1 cellular context compared by ENCODE assay signal in the genomic region with DNA sequence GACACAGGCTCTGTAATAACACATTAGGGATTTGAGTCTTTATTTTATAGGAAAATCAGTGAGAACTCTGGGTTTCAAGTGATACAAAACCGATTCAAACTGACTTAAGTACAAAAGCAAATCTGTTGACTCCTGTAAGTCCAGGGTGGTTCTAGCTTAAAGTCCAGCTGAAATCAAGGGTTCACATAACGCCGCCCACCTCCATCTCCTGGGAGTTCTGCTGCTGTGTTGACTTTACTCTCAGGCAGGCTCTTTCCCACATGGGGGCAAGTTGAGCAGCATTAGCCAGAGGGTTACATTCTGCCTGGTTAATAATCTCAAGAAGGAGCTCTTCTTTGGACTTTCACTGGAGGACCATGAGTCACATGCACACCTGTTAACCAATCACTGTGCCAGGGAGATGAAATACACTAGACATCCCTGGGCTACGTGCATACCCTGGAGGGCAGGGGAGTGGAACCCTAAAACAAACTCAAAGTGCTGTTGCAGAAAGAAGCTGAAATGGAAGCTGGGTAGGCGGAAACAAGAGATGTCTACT.
TF ChIP-seq lines count a peak whose summit lies in the region.

No MANE protein-coding gene starts in this region.

TF ChIP-seq in HepG2, 621 proteins besides CTCF, POLR2A, EP300 and RAD21 (continued from another document and continues in another):
- TF ChIP-seq, protein P1, sequence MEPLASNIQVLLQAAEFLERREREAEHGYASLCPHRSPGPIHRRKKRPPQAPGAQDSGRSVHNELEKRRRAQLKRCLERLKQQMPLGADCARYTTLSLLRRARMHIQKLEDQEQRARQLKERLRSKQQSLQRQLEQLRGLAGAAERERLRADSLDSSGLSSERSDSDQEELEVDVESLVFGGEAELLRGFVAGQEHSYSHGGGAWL (CRISPR knock-in tag; IDR thresholded peaks at IDR 0.05): no peak
- TF ChIP-seq LCORL (IDR thresholded peaks at IDR 0.05): no peak
- TF ChIP-seq LCORL (CRISPR knock-in tag; IDR thresholded peaks at IDR 0.05): no peak
- TF ChIP-seq ZNF547 (CRISPR knock-in tag; IDR thresholded peaks at IDR 0.05): no peak
- TF ChIP-seq ZNF296 (CRISPR knock-in tag; conservative IDR thresholded peaks at IDR 0.05): no peak
- no peak for TF ChIP-seq CENPX (CRISPR knock-in tag; IDR thresholded peaks at IDR 0.05)
- TF ChIP-seq, protein P2, sequence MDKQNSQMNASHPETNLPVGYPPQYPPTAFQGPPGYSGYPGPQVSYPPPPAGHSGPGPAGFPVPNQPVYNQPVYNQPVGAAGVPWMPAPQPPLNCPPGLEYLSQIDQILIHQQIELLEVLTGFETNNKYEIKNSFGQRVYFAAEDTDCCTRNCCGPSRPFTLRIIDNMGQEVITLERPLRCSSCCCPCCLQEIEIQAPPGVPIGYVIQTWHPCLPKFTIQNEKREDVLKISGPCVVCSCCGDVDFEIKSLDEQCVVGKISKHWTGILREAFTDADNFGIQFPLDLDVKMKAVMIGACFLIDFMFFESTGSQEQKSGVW (CRISPR knock-in tag; IDR thresholded peaks at IDR 0.05; ENCODE audit: borderline replicate concordance): no peak
- TF ChIP-seq, protein P3, sequence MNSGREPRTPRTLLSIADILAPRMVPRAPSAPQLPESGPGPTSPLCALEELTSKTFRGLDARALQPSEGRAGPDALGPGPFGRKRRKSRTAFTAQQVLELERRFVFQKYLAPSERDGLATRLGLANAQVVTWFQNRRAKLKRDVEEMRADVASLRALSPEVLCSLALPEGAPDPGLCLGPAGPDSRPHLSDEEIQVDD (CRISPR knock-in tag; IDR thresholded peaks at IDR 0.05; ENCODE audit: borderline replicate concordance): no peak
- TF ChIP-seq MIER3 (CRISPR knock-in tag; IDR thresholded peaks at IDR 0.05; ENCODE audit: borderline replicate concordance): no peak
- TF ChIP-seq ZNF557 (CRISPR knock-in tag; IDR thresholded peaks at IDR 0.05): no peak
- TF ChIP-seq MAFK (conservative IDR thresholded peaks at IDR 0.05 in 1 of 2, IDR thresholded peaks at IDR 0.05 in 1 of 2; ENCODE audit: low read length in 2 of 2): no peak
- TF ChIP-seq, protein P4, sequence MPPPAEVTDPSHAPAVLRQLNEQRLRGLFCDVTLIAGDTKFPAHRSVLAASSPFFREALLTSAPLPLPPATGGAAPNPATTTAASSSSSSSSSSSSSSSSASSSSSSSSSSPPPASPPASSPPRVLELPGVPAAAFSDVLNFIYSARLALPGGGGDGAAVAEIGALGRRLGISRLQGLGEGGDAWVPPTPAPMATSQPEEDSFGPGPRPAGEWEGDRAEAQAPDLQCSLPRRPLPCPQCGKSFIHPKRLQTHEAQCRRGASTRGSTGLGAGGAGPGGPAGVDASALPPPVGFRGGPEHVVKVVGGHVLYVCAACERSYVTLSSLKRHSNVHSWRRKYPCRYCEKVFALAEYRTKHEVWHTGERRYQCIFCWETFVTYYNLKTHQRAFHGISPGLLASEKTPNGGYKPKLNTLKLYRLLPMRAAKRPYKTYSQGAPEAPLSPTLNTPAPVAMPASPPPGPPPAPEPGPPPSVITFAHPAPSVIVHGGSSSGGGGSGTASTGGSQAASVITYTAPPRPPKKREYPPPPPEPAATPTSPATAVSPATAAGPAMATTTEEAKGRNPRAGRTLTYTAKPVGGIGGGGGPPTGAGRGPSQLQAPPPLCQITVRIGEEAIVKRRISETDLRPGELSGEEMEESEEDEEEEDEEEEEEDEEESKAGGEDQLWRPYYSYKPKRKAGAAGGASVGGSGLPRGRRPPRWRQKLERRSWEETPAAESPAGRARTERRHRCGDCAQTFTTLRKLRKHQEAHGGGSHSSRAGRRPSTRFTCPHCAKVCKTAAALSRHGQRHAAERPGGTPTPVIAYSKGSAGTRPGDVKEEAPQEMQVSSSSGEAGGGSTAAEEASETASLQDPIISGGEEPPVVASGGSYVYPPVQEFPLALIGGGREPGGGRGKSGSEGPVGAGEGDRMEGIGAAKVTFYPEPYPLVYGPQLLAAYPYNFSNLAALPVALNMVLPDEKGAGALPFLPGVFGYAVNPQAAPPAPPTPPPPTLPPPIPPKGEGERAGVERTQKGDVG (CRISPR knock-in tag; IDR thresholded peaks at IDR 0.05; ENCODE audit: borderline replicate concordance): no peak
- TF ChIP-seq TSC22D2 (CRISPR knock-in tag; IDR thresholded peaks at IDR 0.05; ENCODE audit: borderline replicate concordance): 0 out of 2 replicates have a peak, but pooled peaks have one; percentile 24
- TF ChIP-seq, protein P5, sequence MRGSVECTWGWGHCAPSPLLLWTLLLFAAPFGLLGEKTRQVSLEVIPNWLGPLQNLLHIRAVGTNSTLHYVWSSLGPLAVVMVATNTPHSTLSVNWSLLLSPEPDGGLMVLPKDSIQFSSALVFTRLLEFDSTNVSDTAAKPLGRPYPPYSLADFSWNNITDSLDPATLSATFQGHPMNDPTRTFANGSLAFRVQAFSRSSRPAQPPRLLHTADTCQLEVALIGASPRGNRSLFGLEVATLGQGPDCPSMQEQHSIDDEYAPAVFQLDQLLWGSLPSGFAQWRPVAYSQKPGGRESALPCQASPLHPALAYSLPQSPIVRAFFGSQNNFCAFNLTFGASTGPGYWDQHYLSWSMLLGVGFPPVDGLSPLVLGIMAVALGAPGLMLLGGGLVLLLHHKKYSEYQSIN (CRISPR knock-in tag; IDR thresholded peaks at IDR 0.05; ENCODE audit: borderline replicate concordance): no peak
- TF ChIP-seq, protein P6, sequence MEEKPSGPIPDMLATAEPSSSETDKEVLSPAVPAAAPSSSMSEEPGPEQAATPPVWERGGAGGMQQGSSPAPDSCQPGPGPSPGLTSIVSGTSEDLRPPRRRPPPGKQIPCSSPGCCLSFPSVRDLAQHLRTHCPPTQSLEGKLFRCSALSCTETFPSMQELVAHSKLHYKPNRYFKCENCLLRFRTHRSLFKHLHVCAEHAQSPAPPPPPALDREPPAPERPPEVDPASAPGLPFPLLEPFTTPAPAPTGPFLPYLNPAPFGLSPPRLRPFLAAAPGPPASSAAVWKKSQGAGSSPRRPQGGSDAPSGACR (CRISPR knock-in tag; IDR thresholded peaks at IDR 0.05): no peak
- no peak for TF ChIP-seq HHEX (CRISPR knock-in tag; IDR thresholded peaks at IDR 0.05)
- TF ChIP-seq SALL1 (CRISPR knock-in tag; IDR thresholded peaks at IDR 0.05): peak; percentile 82
- no peak for TF ChIP-seq XBP1 (CRISPR knock-in tag; IDR thresholded peaks at IDR 0.05)
- 0 out of 2 replicates have a peak, but pooled peaks have one; percentile 43 for TF ChIP-seq ZNF607 (CRISPR knock-in tag; IDR thresholded peaks at IDR 0.05; ENCODE audit: borderline replicate concordance)
- TF ChIP-seq, protein P7, sequence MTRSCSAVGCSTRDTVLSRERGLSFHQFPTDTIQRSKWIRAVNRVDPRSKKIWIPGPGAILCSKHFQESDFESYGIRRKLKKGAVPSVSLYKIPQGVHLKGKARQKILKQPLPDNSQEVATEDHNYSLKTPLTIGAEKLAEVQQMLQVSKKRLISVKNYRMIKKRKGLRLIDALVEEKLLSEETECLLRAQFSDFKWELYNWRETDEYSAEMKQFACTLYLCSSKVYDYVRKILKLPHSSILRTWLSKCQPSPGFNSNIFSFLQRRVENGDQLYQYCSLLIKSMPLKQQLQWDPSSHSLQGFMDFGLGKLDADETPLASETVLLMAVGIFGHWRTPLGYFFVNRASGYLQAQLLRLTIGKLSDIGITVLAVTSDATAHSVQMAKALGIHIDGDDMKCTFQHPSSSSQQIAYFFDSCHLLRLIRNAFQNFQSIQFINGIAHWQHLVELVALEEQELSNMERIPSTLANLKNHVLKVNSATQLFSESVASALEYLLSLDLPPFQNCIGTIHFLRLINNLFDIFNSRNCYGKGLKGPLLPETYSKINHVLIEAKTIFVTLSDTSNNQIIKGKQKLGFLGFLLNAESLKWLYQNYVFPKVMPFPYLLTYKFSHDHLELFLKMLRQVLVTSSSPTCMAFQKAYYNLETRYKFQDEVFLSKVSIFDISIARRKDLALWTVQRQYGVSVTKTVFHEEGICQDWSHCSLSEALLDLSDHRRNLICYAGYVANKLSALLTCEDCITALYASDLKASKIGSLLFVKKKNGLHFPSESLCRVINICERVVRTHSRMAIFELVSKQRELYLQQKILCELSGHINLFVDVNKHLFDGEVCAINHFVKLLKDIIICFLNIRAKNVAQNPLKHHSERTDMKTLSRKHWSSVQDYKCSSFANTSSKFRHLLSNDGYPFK (CRISPR knock-in tag; IDR thresholded peaks at IDR 0.05; ENCODE audit: borderline replicate concordance): no peak
- TF ChIP-seq, protein P8, sequence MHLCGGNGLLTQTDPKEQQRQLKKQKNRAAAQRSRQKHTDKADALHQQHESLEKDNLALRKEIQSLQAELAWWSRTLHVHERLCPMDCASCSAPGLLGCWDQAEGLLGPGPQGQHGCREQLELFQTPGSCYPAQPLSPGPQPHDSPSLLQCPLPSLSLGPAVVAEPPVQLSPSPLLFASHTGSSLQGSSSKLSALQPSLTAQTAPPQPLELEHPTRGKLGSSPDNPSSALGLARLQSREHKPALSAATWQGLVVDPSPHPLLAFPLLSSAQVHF (CRISPR knock-in tag; IDR thresholded peaks at IDR 0.05): no peak
- TF ChIP-seq HOXA9 (CRISPR knock-in tag; IDR thresholded peaks at IDR 0.05; ENCODE audit: borderline replicate concordance): no peak
- no peak for TF ChIP-seq HNRNPK (IDR thresholded peaks at IDR 0.05; ENCODE audit: low read depth, low read length, poor library complexity, severe bottlenecking)
- TF ChIP-seq, protein P9, sequence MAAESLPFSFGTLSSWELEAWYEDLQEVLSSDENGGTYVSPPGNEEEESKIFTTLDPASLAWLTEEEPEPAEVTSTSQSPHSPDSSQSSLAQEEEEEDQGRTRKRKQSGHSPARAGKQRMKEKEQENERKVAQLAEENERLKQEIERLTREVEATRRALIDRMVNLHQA (CRISPR knock-in tag; IDR thresholded peaks at IDR 0.05): no peak
- peak; percentile 43; the same call in 1 of the 2 replicates for TF ChIP-seq ZNF264 (CRISPR knock-in tag; IDR thresholded peaks at IDR 0.05)
- no peak for TF ChIP-seq ZNF75D (CRISPR knock-in tag; IDR thresholded peaks at IDR 0.05; ENCODE audit: borderline replicate concordance)
- TF ChIP-seq ZNF589 (CRISPR knock-in tag; conservative IDR thresholded peaks at IDR 0.05): no peak
- TF ChIP-seq, protein P10, sequence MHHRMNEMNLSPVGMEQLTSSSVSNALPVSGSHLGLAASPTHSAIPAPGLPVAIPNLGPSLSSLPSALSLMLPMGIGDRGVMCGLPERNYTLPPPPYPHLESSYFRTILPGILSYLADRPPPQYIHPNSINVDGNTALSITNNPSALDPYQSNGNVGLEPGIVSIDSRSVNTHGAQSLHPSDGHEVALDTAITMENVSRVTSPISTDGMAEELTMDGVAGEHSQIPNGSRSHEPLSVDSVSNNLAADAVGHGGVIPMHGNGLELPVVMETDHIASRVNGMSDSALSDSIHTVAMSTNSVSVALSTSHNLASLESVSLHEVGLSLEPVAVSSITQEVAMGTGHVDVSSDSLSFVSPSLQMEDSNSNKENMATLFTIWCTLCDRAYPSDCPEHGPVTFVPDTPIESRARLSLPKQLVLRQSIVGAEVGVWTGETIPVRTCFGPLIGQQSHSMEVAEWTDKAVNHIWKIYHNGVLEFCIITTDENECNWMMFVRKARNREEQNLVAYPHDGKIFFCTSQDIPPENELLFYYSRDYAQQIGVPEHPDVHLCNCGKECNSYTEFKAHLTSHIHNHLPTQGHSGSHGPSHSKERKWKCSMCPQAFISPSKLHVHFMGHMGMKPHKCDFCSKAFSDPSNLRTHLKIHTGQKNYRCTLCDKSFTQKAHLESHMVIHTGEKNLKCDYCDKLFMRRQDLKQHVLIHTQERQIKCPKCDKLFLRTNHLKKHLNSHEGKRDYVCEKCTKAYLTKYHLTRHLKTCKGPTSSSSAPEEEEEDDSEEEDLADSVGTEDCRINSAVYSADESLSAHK (CRISPR knock-in tag; IDR thresholded peaks at IDR 0.05; ENCODE audit: borderline replicate concordance): no peak
- peak; percentile 70; the same call in 1 of the 2 replicates for TF ChIP-seq HMG20A (CRISPR knock-in tag; IDR thresholded peaks at IDR 0.05; ENCODE audit: borderline replicate concordance)
- TF ChIP-seq ZFP36L1 (CRISPR knock-in tag; IDR thresholded peaks at IDR 0.05): 0 out of 2 replicates have a peak, but pooled peaks have one; percentile 33
- no peak for TF ChIP-seq MIER2 (CRISPR knock-in tag; IDR thresholded peaks at IDR 0.05)
- no peak for TF ChIP-seq NCOA1 (CRISPR knock-in tag; IDR thresholded peaks at IDR 0.05)
- TF ChIP-seq KAT2B (IDR thresholded peaks at IDR 0.05; ENCODE audit: borderline replicate concordance, low read depth, low read length): no peak
- TF ChIP-seq ZNF709 (CRISPR knock-in tag; IDR thresholded peaks at IDR 0.05): no peak
- peak; percentile 40; the same call in 1 of the 2 replicates for TF ChIP-seq HDAC2 (CRISPR knock-in tag; IDR thresholded peaks at IDR 0.05)
- TF ChIP-seq ZNF841 (CRISPR knock-in tag; IDR thresholded peaks at IDR 0.05; ENCODE audit: borderline replicate concordance): no peak
- no peak for TF ChIP-seq MATR3 (CRISPR knock-in tag; IDR thresholded peaks at IDR 0.05)
- TF ChIP-seq U2AF2 (IDR thresholded peaks at IDR 0.05; ENCODE audit: low read depth, low read length): no peak
- TF ChIP-seq, protein P11, sequence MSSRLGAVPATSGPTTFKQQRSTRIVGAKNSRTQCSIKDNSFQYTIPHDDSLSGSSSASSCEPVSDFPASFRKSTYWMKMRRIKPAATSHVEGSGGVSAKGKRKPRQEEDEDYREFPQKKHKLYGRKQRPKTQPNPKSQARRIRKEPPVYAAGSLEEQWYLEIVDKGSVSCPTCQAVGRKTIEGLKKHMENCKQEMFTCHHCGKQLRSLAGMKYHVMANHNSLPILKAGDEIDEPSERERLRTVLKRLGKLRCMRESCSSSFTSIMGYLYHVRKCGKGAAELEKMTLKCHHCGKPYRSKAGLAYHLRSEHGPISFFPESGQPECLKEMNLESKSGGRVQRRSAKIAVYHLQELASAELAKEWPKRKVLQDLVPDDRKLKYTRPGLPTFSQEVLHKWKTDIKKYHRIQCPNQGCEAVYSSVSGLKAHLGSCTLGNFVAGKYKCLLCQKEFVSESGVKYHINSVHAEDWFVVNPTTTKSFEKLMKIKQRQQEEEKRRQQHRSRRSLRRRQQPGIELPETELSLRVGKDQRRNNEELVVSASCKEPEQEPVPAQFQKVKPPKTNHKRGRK (CRISPR knock-in tag; IDR thresholded peaks at IDR 0.05): no peak
- no peak for TF ChIP-seq ZNF326 (CRISPR knock-in tag; IDR thresholded peaks at IDR 0.05; ENCODE audit: borderline replicate concordance)
- no peak for TF ChIP-seq PRPF4 (IDR thresholded peaks at IDR 0.05; ENCODE audit: low read depth, low read length, poor library complexity, severe bottlenecking)
- TF ChIP-seq NR2F2 (IDR thresholded peaks at IDR 0.05; ENCODE audit: borderline replicate concordance, low read depth): no peak
- peak; percentile 25; the same call in 1 of the 2 replicates for TF ChIP-seq ZNF567 (CRISPR knock-in tag; IDR thresholded peaks at IDR 0.05; ENCODE audit: borderline replicate concordance)
- TF ChIP-seq REL (CRISPR knock-in tag; conservative IDR thresholded peaks at IDR 0.05): no peak
- TF ChIP-seq, protein P12, sequence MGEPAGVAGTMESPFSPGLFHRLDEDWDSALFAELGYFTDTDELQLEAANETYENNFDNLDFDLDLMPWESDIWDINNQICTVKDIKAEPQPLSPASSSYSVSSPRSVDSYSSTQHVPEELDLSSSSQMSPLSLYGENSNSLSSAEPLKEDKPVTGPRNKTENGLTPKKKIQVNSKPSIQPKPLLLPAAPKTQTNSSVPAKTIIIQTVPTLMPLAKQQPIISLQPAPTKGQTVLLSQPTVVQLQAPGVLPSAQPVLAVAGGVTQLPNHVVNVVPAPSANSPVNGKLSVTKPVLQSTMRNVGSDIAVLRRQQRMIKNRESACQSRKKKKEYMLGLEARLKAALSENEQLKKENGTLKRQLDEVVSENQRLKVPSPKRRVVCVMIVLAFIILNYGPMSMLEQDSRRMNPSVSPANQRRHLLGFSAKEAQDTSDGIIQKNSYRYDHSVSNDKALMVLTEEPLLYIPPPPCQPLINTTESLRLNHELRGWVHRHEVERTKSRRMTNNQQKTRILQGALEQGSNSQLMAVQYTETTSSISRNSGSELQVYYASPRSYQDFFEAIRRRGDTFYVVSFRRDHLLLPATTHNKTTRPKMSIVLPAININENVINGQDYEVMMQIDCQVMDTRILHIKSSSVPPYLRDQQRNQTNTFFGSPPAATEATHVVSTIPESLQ (CRISPR knock-in tag; conservative IDR thresholded peaks at IDR 0.05): no peak
- no peak for TF ChIP-seq ZNF749 (CRISPR knock-in tag; IDR thresholded peaks at IDR 0.05; ENCODE audit: borderline replicate concordance)
